ENCODE assay signal across 11 cellular contexts in genomic region chr7:3218561-3219225, GRCh38.
A peak's percentile ranks its signal among the peaks of the same experiment; 100 is the strongest.
DNase-seq lines count a peak whose midpoint lies in the region; ATAC-seq and TF ChIP-seq lines count a peak whose summit lies in the region.
"Had no signal": no experiment of that assay in that cellular context is flagged by ENCODE, and none has a peak within 500 bp of the region (broad histone marks: within the 10 kb centered on the region; RNA-seq: fewer than 3 reads in every experiment).

No MANE protein-coding gene starts in this region.

- peak overlapping the region in 2 of 3 experiments; percentile 15 to 32 for H3K4me3 Mint-ChIP-seq in nephron
- H3K4me3 Mint-ChIP-seq: GM23338 had no signal

- TF ChIP-seq CTCF in esophagus muscularis mucosa (IDR thresholded peaks at IDR 0.05) (no peak), nephron (IDR thresholded peaks at IDR 0.05; ENCODE audit: unreplicated experiment in 3 of 3) (no peak), GM10266 (IDR thresholded peaks at IDR 0.05; ENCODE audit: control insufficient read depth, insufficient read depth, low read depth, missing control alignments) (no peak)

- peaks cover 32% of the 10 kb centered on the region for H3K4me1 Mint-ChIP-seq in nephron

- intact Hi-C loops in esophagus muscularis mucosa (cut with DNase I): no loop called here

- H3K9me3 Mint-ChIP-seq in nephron: no peaks in the 10 kb centered on the region
- H3K9me3 Mint-ChIP-seq: GM23338 had no signal

- no peaks in the 10 kb centered on the region for H3K27me3 ChIP-seq in esophagus muscularis mucosa

- no peaks in the 10 kb centered on the region for H3K27me3 Mint-ChIP-seq in nephron (ENCODE audit: low read depth)

- H3K36me3 Mint-ChIP-seq in nephron (ENCODE audit: low read depth): no peaks in the 10 kb centered on the region

- H3K36me3 ChIP-seq in esophagus muscularis mucosa: no peaks in the 10 kb centered on the region

- H3K9me3 ChIP-seq in esophagus muscularis mucosa: no peaks in the 10 kb centered on the region

- H3K4me3 ChIP-seq in esophagus muscularis mucosa: no peak overlapping the region
- H3K4me3 ChIP-seq: GM23338 had no signal

- WGBS in esophagus muscularis mucosa: 15% methylated on average over 8 of the region's 8 CpGs

- TF ChIP-seq POLR2A in esophagus muscularis mucosa (IDR thresholded peaks at IDR 0.05; ENCODE audit: low read depth): no peak

- no peak overlapping the region for H3K27ac ChIP-seq in esophagus muscularis mucosa (replicated peaks in 1 of 4)

- peaks cover 8 to 27% (median 21%) of the 10 kb centered on the region in 4 donors for H3K4me1 ChIP-seq in esophagus muscularis mucosa

- H3K27ac Mint-ChIP-seq in nephron: peak overlapping the region; percentile 50 to 78 (median 70)
- H3K27ac Mint-ChIP-seq: GM23338 had no signal

- DNase-seq in LHCN-M2 (ENCODE audit: low read depth) (peak; percentile 29), NOMO-1 treated with dmso at 0.1 percent for 144 hours (lab: John Stamatoyannopoulos, UW; ENCODE audit: unreplicated experiment) (peak; percentile 11), esophagus muscularis mucosa (ENCODE audit: extremely low spot score) (peak; percentile 47), NCI-H748 treated with DMSO at 0.1 percent for 48 hours (lab: John Stamatoyannopoulos, UW) (no peak), GM10266 (ENCODE audit: extremely low spot score) (no peak), HPDE6-E6E7 (ENCODE audit: extremely low spot score) (no peak)
- DNase-seq: NCI-H774 had no signal

- no peak for ATAC-seq in GM18502 (IDR thresholded peaks at IDR 0.05; ENCODE audit: poor library complexity, unreplicated experiment)
- ATAC-seq: GM23338, sciatic nerve had no signal

- TF ChIP-seq EP300 in esophagus muscularis mucosa (IDR thresholded peaks at IDR 0.05): no peak

Comparison
In these comparisons a context has a peak if more than half of its experiments do, and no peak if none do; other contexts are left out.
1. DNase-seq: peak in LHCN-M2 (single experiment), NOMO-1 treated with dmso at 0.1 percent for 144 hours (single experiment) and esophagus muscularis mucosa (single experiment); none in NCI-H748 treated with DMSO at 0.1 percent for 48 hours (single experiment), GM10266 (single experiment) and HPDE6-E6E7 (single experiment).